In genomic region chr1:40257688-40258444, GRCh38 we compare ENCODE assay signal across 1 cellular context.
TF ChIP-seq lines count a peak whose summit lies in the region.

TSS of gene ZMPSTE24 (plus strand) at chr1:40258236. CDS start at chr1:40258272, 36 bp downstream.

TF ChIP-seq in HepG2, 621 proteins besides CTCF, POLR2A, EP300 and RAD21 (continued from another document and continues in another):
- TF ChIP-seq MEIS1 (CRISPR knock-in tag; IDR thresholded peaks at IDR 0.05; ENCODE audit: borderline replicate concordance), result peak; percentile 96
- 0 out of 2 replicates have a peak, but pooled peaks have one; percentile 85 for TF ChIP-seq ZNF850 (CRISPR knock-in tag; conservative IDR thresholded peaks at IDR 0.05)
- peak; percentile 49 for TF ChIP-seq KLF6 (CRISPR knock-in tag; IDR thresholded peaks at IDR 0.05)
- no peak for TF ChIP-seq ZNF839 (CRISPR knock-in tag; IDR thresholded peaks at IDR 0.05; ENCODE audit: borderline replicate concordance)
- TF ChIP-seq ZBTB7A (CRISPR knock-in tag; IDR thresholded peaks at IDR 0.05), result peak; percentile 68; the same call in 1 of the 2 replicates
- peak; percentile 90; the same call in 1 of the 2 replicates for TF ChIP-seq ZNF580 (CRISPR knock-in tag; IDR thresholded peaks at IDR 0.05; ENCODE audit: borderline replicate concordance, low read depth)
- no peak for TF ChIP-seq ZNF576 (CRISPR knock-in tag; IDR thresholded peaks at IDR 0.05)
- no peak; the same call in 1 of the 2 replicates for TF ChIP-seq AKAP8 (CRISPR knock-in tag; IDR thresholded peaks at IDR 0.05)
- TF ChIP-seq ZBTB21 (CRISPR knock-in tag; IDR thresholded peaks at IDR 0.05), result peak; percentile 51; the same call in 1 of the 2 replicates
- peak; percentile 14; the same call in 1 of the 2 replicates for TF ChIP-seq BRCA1 (CRISPR knock-in tag; IDR thresholded peaks at IDR 0.05)
- TF ChIP-seq NFIB (CRISPR knock-in tag; IDR thresholded peaks at IDR 0.05; ENCODE audit: borderline replicate concordance), result no peak
- peak; percentile 53; the same call in 1 of the 2 replicates for TF ChIP-seq BRF2 (CRISPR knock-in tag; IDR thresholded peaks at IDR 0.05)
- peak; percentile 10; the same call in 1 of the 2 replicates for TF ChIP-seq TBX3 (IDR thresholded peaks at IDR 0.05; ENCODE audit: borderline replicate concordance)
- TF ChIP-seq IKZF5 (CRISPR knock-in tag; IDR thresholded peaks at IDR 0.05), result peak; percentile 82
- TF ChIP-seq ZNF296 (CRISPR knock-in tag; conservative IDR thresholded peaks at IDR 0.05), result peak; percentile 33; the same call in 1 of the 2 replicates
- no peak for TF ChIP-seq TCF7L2 (IDR thresholded peaks at IDR 0.05; ENCODE audit: low read depth, low read length)
- TF ChIP-seq ZNF235 (CRISPR knock-in tag; IDR thresholded peaks at IDR 0.05; ENCODE audit: borderline replicate concordance), result peak; percentile 93
- TF ChIP-seq NFKBIZ (CRISPR knock-in tag; IDR thresholded peaks at IDR 0.05), result peak; percentile 34; the same call in 1 of the 2 replicates
- TF ChIP-seq HIVEP1 (CRISPR knock-in tag; IDR thresholded peaks at IDR 0.05), result peak; percentile 90; the same call in 1 of the 2 replicates
- TF ChIP-seq U2AF2 (IDR thresholded peaks at IDR 0.05; ENCODE audit: low read depth, low read length), result no peak
- TF ChIP-seq SIX1 (CRISPR knock-in tag; IDR thresholded peaks at IDR 0.05; ENCODE audit: borderline replicate concordance), result peak; percentile 27; the same call in 1 of the 2 replicates
- TF ChIP-seq ZNF605 (CRISPR knock-in tag; IDR thresholded peaks at IDR 0.05), result peak; percentile 38
- no peak for TF ChIP-seq ATRX (CRISPR knock-in tag; IDR thresholded peaks at IDR 0.05; ENCODE audit: borderline replicate concordance)
- peak; percentile 61; the same call in 1 of the 2 replicates for TF ChIP-seq ZNF776 (CRISPR knock-in tag; IDR thresholded peaks at IDR 0.05)
- TF ChIP-seq GLI4 (CRISPR knock-in tag; IDR thresholded peaks at IDR 0.05; ENCODE audit: borderline replicate concordance), result peak; percentile 65; the same call in 1 of the 2 replicates
- TF ChIP-seq ZNF724P (CRISPR knock-in tag; IDR thresholded peaks at IDR 0.05; ENCODE audit: borderline replicate concordance), result peak; percentile 89
- TF ChIP-seq PHF8 (CRISPR knock-in tag; IDR thresholded peaks at IDR 0.05), result peak; percentile 98
- peak; percentile 57; the same call in 1 of the 2 replicates for TF ChIP-seq HINFP (CRISPR knock-in tag; IDR thresholded peaks at IDR 0.05; ENCODE audit: low read depth)
- TF ChIP-seq AGO1 (IDR thresholded peaks at IDR 0.05; ENCODE audit: low read depth, low read length, poor library complexity, severe bottlenecking), result no peak
- TF ChIP-seq RNF219 (CRISPR knock-in tag; IDR thresholded peaks at IDR 0.05), result peak; percentile 91; the same call in 1 of the 2 replicates
- no peak for TF ChIP-seq RORA (CRISPR knock-in tag; IDR thresholded peaks at IDR 0.05)
- peak; percentile 84 for TF ChIP-seq CREB1 (IDR thresholded peaks at IDR 0.05)
- peak; percentile 94 for TF ChIP-seq CREB1 (CRISPR knock-in tag; IDR thresholded peaks at IDR 0.05)
- TF ChIP-seq GABPA (IDR thresholded peaks at IDR 0.05; ENCODE audit: low read depth, low read length), result no peak; the same call in 1 of the 2 replicates
- peak; percentile 99 for TF ChIP-seq GABPA (CRISPR knock-in tag; IDR thresholded peaks at IDR 0.05; ENCODE audit: low read depth)
- TF ChIP-seq SYNCRIP (IDR thresholded peaks at IDR 0.05; ENCODE audit: insufficient read depth, low read depth, low read length), result no peak
- TF ChIP-seq ZNF616 (CRISPR knock-in tag; IDR thresholded peaks at IDR 0.05; ENCODE audit: low read depth), result peak; percentile 58; the same call in 1 of the 2 replicates
- peak; percentile 67 for TF ChIP-seq YEATS4 (CRISPR knock-in tag; IDR thresholded peaks at IDR 0.05; ENCODE audit: borderline replicate concordance)
- TF ChIP-seq SP140L (CRISPR knock-in tag; IDR thresholded peaks at IDR 0.05; ENCODE audit: borderline replicate concordance), result peak; percentile 66; the same call in 1 of the 2 replicates
- TF ChIP-seq ZFX (CRISPR knock-in tag; IDR thresholded peaks at IDR 0.05; ENCODE audit: low read depth), result peak; percentile 99
- TF ChIP-seq ZNF713 (CRISPR knock-in tag; IDR thresholded peaks at IDR 0.05), result no peak
- TF ChIP-seq STAT5B (CRISPR knock-in tag; IDR thresholded peaks at IDR 0.05), result no peak
- TF ChIP-seq TBX2 (CRISPR knock-in tag; IDR thresholded peaks at IDR 0.05; ENCODE audit: borderline replicate concordance), result peak; percentile 82
- no peak for TF ChIP-seq ZNF484 (CRISPR knock-in tag; IDR thresholded peaks at IDR 0.05; ENCODE audit: borderline replicate concordance, low read depth)
- no peak for TF ChIP-seq JARID2 (CRISPR knock-in tag; IDR thresholded peaks at IDR 0.05; ENCODE audit: insufficient replicate concordance)
- no peak; the same call in none of the 2 replicates for TF ChIP-seq MTF1 (CRISPR knock-in tag; IDR thresholded peaks at IDR 0.05)
- peak; percentile 86 for TF ChIP-seq SMAD1 (CRISPR knock-in tag; IDR thresholded peaks at IDR 0.05; ENCODE audit: borderline replicate concordance, low read depth)
- no peak; the same call in 1 of the 2 replicates for TF ChIP-seq GTF3A (CRISPR knock-in tag; conservative IDR thresholded peaks at IDR 0.05)
- TF ChIP-seq ZGPAT (CRISPR knock-in tag; IDR thresholded peaks at IDR 0.05), result peak; percentile 95
- no peak for TF ChIP-seq ZBTB49 (CRISPR knock-in tag; IDR thresholded peaks at IDR 0.05; ENCODE audit: borderline replicate concordance)
- TF ChIP-seq FOXK1 (CRISPR knock-in tag; IDR thresholded peaks at IDR 0.05; ENCODE audit: borderline replicate concordance, low read depth), result peak; percentile 95; the same call in 1 of the 2 replicates
- TF ChIP-seq PHF21A (CRISPR knock-in tag; IDR thresholded peaks at IDR 0.05), result peak; percentile 87
- no peak for TF ChIP-seq SKI (IDR thresholded peaks at IDR 0.05; ENCODE audit: partially characterized antibody)
- TF ChIP-seq HBP1 (CRISPR knock-in tag; IDR thresholded peaks at IDR 0.05; ENCODE audit: low read depth), result peak; percentile 91
- TF ChIP-seq ZNF446 (CRISPR knock-in tag; IDR thresholded peaks at IDR 0.05), result no peak
- TF ChIP-seq FOXP1 (IDR thresholded peaks at IDR 0.05), result peak; percentile 46; the same call in 1 of the 2 replicates
- TF ChIP-seq FOXP1 (CRISPR knock-in tag; IDR thresholded peaks at IDR 0.05), result peak; percentile 60
- TF ChIP-seq ZNF883 (CRISPR knock-in tag; IDR thresholded peaks at IDR 0.05; ENCODE audit: not compliant biosample characterization), result peak; percentile 75
- TF ChIP-seq PAWR (CRISPR knock-in tag; IDR thresholded peaks at IDR 0.05; ENCODE audit: borderline replicate concordance), result no peak
